9 cellular contexts compared by ENCODE assay signal in genomic region chr1:32361674-32362473, GRCh38. TPM values are rescaled to one million over a fixed set of nuclear protein-coding genes. Genes with fewer than 3 reads are reported as not detected.
DNase-seq lines count a peak whose midpoint lies in the region; ATAC-seq, FAIRE-seq and TF ChIP-seq lines count a peak whose summit lies in the region.
"Had no signal": no experiment of that assay in that cellular context is flagged by ENCODE, and none has a peak within 500 bp of the region (broad histone marks: within the 10 kb centered on the region; RNA-seq: fewer than 3 reads in every experiment).

No MANE protein-coding gene starts in this region.

- no peak overlapping the region for H3K4me3 Mint-ChIP-seq in astrocyte (ENCODE audit: unreplicated experiment)

- TF ChIP-seq CTCF in AG09319 (IDR thresholded peaks at IDR 0.05; ENCODE audit: low read depth, low read length): peak; percentile 21
- TF ChIP-seq CTCF in astrocyte (IDR thresholded peaks at IDR 0.05; ENCODE audit: insufficient read depth, low read depth, low read length): peak; percentile 11
- TF ChIP-seq CTCF in psoas muscle (IDR thresholded peaks at IDR 0.05): peak; percentile 31

- H3K4me3 ChIP-seq in astrocyte (ENCODE audit: insufficient read depth, low read depth, low read length): peak overlapping the region; percentile 51
- H3K4me3 ChIP-seq in psoas muscle: peak overlapping the region; percentile 59

- intact Hi-C loops in psoas muscle (cut with DNase I): no loop called here

- no peak overlapping the region for H2AFZ ChIP-seq in astrocyte (ENCODE audit: low read depth, low read length)

- peaks cover 9% of the 10 kb centered on the region for H4K20me1 ChIP-seq in astrocyte (ENCODE audit: insufficient read depth, low read length)

- ATAC-seq in psoas muscle (peak; percentile 59 to 73 (median 71)), GM21825 (IDR thresholded peaks at IDR 0.05; ENCODE audit: unreplicated experiment) (no peak), HG03378 (IDR thresholded peaks at IDR 0.05; ENCODE audit: unreplicated experiment) (no peak), GM18519 (IDR thresholded peaks at IDR 0.05; ENCODE audit: low FRiP score, unreplicated experiment) (no peak)
- ATAC-seq: HCT116 had no signal

- H3K27me3 ChIP-seq in astrocyte (ENCODE audit: insufficient read depth, low read length) (no peaks in the 10 kb centered on the region), psoas muscle (ENCODE audit: insufficient read depth in 3 of 3, low read length in 2 of 3) (no peaks in the 10 kb centered on the region)

- peaks cover 10% of the 10 kb centered on the region for H3K36me3 ChIP-seq in astrocyte (ENCODE audit: insufficient read depth, low read length)
- H3K36me3 ChIP-seq in psoas muscle (ENCODE audit: insufficient read depth in 1 of 2, low read depth in 1 of 2): peaks cover 4 to 37% of the 10 kb centered on the region in 2 donors

- peak overlapping the region; percentile 65 for H3K9ac ChIP-seq in astrocyte (ENCODE audit: low read length)

- no peak for FAIRE-seq in astrocyte (lab: Jason Lieb, UNC)

- H3K4me1 ChIP-seq in astrocyte (ENCODE audit: insufficient read depth, low read length) (peaks cover 11% of the 10 kb centered on the region), psoas muscle (no peaks in the 10 kb centered on the region)

- H3K27me3 Mint-ChIP-seq in astrocyte (ENCODE audit: low read depth, unreplicated experiment): no peaks in the 10 kb centered on the region

- no peaks in the 10 kb centered on the region for H3K79me2 ChIP-seq in astrocyte (ENCODE audit: insufficient read depth, low read length)

- H3K9me3 Mint-ChIP-seq in astrocyte (ENCODE audit: unreplicated experiment): no peaks in the 10 kb centered on the region

- peak overlapping the region; percentile 12 for H3K27ac Mint-ChIP-seq in astrocyte (ENCODE audit: unreplicated experiment)

- H3K27ac ChIP-seq in astrocyte (ENCODE audit: low read depth, low read length) (no peak overlapping the region), psoas muscle (peak overlapping the region; percentile 13)

- H3K4me2 ChIP-seq in astrocyte (ENCODE audit: low read length): peak overlapping the region; percentile 89

- 2 to 3% (median 2%) methylated on average over 66 to 91 of the region's 91 CpGs for WGBS in psoas muscle, 3 donors

- DNase-seq in AG09319 (ENCODE audit: extremely low read depth, low read depth): no peak
- DNase-seq in HT-29 (ENCODE audit: low spot score): peak; percentile 38
- DNase-seq in astrocyte (ENCODE audit: low read depth): peak; percentile 16
- peak in 43 of 51 donors; percentile 12 to 80 (median 57) for DNase-seq in hypothalamus (lab: John Stamatoyannopoulos, UW)
- DNase-seq in psoas muscle: peak; percentile 64 to 78

- peaks cover 4% of the 10 kb centered on the region for H3K4me1 Mint-ChIP-seq in astrocyte (ENCODE audit: low read depth, unreplicated experiment)

- peaks cover 18% of the 10 kb centered on the region for H3K36me3 Mint-ChIP-seq in astrocyte (ENCODE audit: low read depth, unreplicated experiment)

- no peaks in the 10 kb centered on the region for H3K9me3 ChIP-seq in astrocyte (ENCODE audit: insufficient read depth, low read depth, low read length)
- no peaks in the 10 kb centered on the region for H3K9me3 ChIP-seq in psoas muscle

RNA-seq across cellular contexts. Expression of gene FAM229A, which starts 0.4 kb away (rescaled TPM):
- total RNA-seq in HT-29 (2014; rRNA removed; shearing (Covaris generic)): 2.6 and 12.4 TPM in 2 replicates
- total RNA-seq in astrocyte (3.5 and 4.2 TPM in 2 replicates), psoas muscle (1 to 10 TPM in 3 of 4 donors, under 1 TPM in 1; 0.98 to 4.0 (median 1.7) TPM)
- polyA plus RNA-seq in psoas muscle: 1 to 10 TPM; 1.8 to 3.1 (median 2.1) TPM

RNA-seq across cellular contexts. Expression of gene TSSK3, which starts 0.5 kb away (rescaled TPM):
- 0.08 and 1.8 TPM in 2 replicates for total RNA-seq in HT-29 (2014; rRNA removed; shearing (Covaris generic))
- total RNA-seq in astrocyte (0.32 and 0.87 TPM in 2 replicates), psoas muscle (1 to 10 TPM in 1 of 4 donors, not detected in 3; 1.5 TPM)
- 1 to 10 TPM in 1 of 3 donors, under 1 TPM in 2; 0.10 to 4.0 (median 0.12) TPM for polyA plus RNA-seq in psoas muscle

RNA-seq across cellular contexts. Expression of gene MARCKSL1, which starts 25.8 kb away (rescaled TPM):
- total RNA-seq in HT-29 (2014; rRNA removed; shearing (Covaris generic)): 384 TPM in 2 replicates
- 185 and 213 TPM in 2 replicates for total RNA-seq in astrocyte
- 1 to 10 TPM; 5.6 to 9.5 (median 8.8) TPM for total RNA-seq in psoas muscle
- polyA plus RNA-seq in psoas muscle: 10 to 100 TPM in 2 of 3 donors, 1 to 10 TPM in 1; 9.4 to 12.9 (median 12.2) TPM

RNA-seq across cellular contexts. Expression of gene BSDC1, which starts 32.4 kb away (rescaled TPM):
- total RNA-seq in HT-29 (2014; rRNA removed; shearing (Covaris generic)): 48.3 and 54.4 TPM in 2 replicates
- total RNA-seq in astrocyte: 71.9 and 73.1 TPM in 2 replicates
- 10 to 100 TPM; 29.5 to 59.1 (median 34.5) TPM for total RNA-seq in psoas muscle
- 10 to 100 TPM; 25.4 to 68.4 (median 29.6) TPM for polyA plus RNA-seq in psoas muscle

Comparison
In these comparisons a context has a peak if more than half of its experiments do, and no peak if none do; other contexts are left out.
1. ATAC-seq: peak in psoas muscle (4 of 4); none in GM21825 (single experiment), HG03378 (single experiment) and GM18519 (single experiment).
2. RNA of gene MARCKSL1, which starts 25.8 kb away (total RNA-seq): 384 TPM in HT-29 and 185 to 213 TPM in astrocyte; 5.6 to 9.5 TPM in psoas muscle; every median in the first group is over 10 times any median in the second.
3. Peak in every context shown above with its lines, with median percentiles within 50 percentile points of each other: CTCF ChIP-seq.